In genomic region chr11:61516675-61517516, GRCh38 we compare ENCODE assay signal across 8 cellular contexts. TPM values are rescaled to one million over a fixed set of nuclear protein-coding genes. Genes with fewer than 3 reads are reported as not detected.
DNase-seq lines count a peak whose midpoint lies in the region; ATAC-seq and TF ChIP-seq lines count a peak whose summit lies in the region.

No MANE protein-coding gene starts in this region.

- ATAC-seq in lung (ENCODE audit: insufficient read depth, low FRiP score) = no peak

- POLR2A ChIA-PET in HEK293 (lab: Yijun Ruan, JAX) = interaction anchor here (1.0 kb wide), 1 partner anchor 155 kb away, joined by 3 read pairs; the partner anchor contains the start of genes CYB561A3 and TMEM138

- no peak overlapping the region for H3K4me3 ChIP-seq in AG09309 (ENCODE audit: control insufficient read depth, low read depth, low read length)
- no peak overlapping the region for H3K4me3 ChIP-seq in HEK293 (ENCODE audit: low read depth, low read length)
- no peak overlapping the region for H3K4me3 ChIP-seq in lung

- H3K27ac ChIP-seq in HEK293 (ENCODE audit: extremely low read depth, low read depth, low read length) (no peak overlapping the region), caudate nucleus (ENCODE audit: low read depth, low read length) (peak overlapping the region; percentile 48), lung (ENCODE audit: low read depth in 1 of 2, low read length in 1 of 2) (no peak overlapping the region)

- DNase-seq in AG09309 (ENCODE audit: low read depth) = no peak
- DNase-seq in activated CD4-positive, alpha-beta T cell treated with anti-CD3 and anti-CD28 coated beads for 1 hour = peak; percentile 37
- DNase-seq in caudate nucleus (lab: John Stamatoyannopoulos, UW) = peak in 27 of 61 donors; percentile 9 to 76 (median 36)
- no peak for DNase-seq in lung (ENCODE audit: low spot score)
- peak; percentile 32 for DNase-seq in stimulated activated CD8-positive, alpha-beta memory T cell treated with anti-CD3 and anti-CD28 coated beads, Interleukin-7, amount 100 ng/mL, for 24 hours (ENCODE audit: low read depth)
- DNase-seq in NCI-H2171 (lab: John Stamatoyannopoulos, UW) = no peak
- no peak for DNase-seq in DMS153 (lab: John Stamatoyannopoulos, UW)

- 25 to 30% methylated on average over 23 of the region's 23 CpGs for WGBS in lung, 2 donors

- CTCF ChIA-PET in HEK293 (lab: Yijun Ruan, JAX) = interaction anchor here (0.5 to 17.2 kb wide), 67 partner anchors 9 to 1861 kb away, joined by 3 to 325 read pairs (median 5); partner anchors contain the start of genes LRRC10B and TMEM109

- H3K36me3 ChIP-seq in HEK293 (ENCODE audit: control insufficient read depth in 2 of 2, insufficient read depth in 1 of 2, low read length in 2 of 2) (no peaks in the 10 kb centered on the region), lung (ENCODE audit: control insufficient read depth in 2 of 2, insufficient read depth in 2 of 2, low read length in 2 of 2) (peaks cover 0 to 2% of the 10 kb centered on the region in 2 donors)

- H3K4me1 ChIP-seq in HEK293 (ENCODE audit: control insufficient read depth, insufficient read depth, low read length) = no peaks in the 10 kb centered on the region
- no peaks in the 10 kb centered on the region for H3K4me1 ChIP-seq in lung (ENCODE audit: control insufficient read depth in 2 of 2, insufficient read depth in 2 of 2, low read length in 2 of 2)

- no peaks in the 10 kb centered on the region for H3K9me3 ChIP-seq in HEK293 (ENCODE audit: control insufficient read depth, insufficient read depth, low read depth, low read length)
- no peaks in the 10 kb centered on the region for H3K9me3 ChIP-seq in lung (ENCODE audit: control insufficient read depth in 2 of 2, insufficient read depth in 1 of 2, low read length in 1 of 2)

- TF ChIP-seq CTCF in AG09309 (IDR thresholded peaks at IDR 0.05; ENCODE audit: control insufficient read depth, insufficient read depth, low read depth, low read length, missing control alignments) (peak; percentile 99), HEK293 (tag by site-specific recombination; IDR thresholded peaks at IDR 0.05) (peak; percentile 80), lung (IDR thresholded peaks at IDR 0.05; ENCODE audit: control extremely low read depth, extremely low read depth) (peak; percentile 61)

- H3K27me3 ChIP-seq in lung (ENCODE audit: control insufficient read depth, insufficient read depth) = no peaks in the 10 kb centered on the region

TF ChIP-seq in HEK293, 187 proteins besides CTCF, POLR2A, EP300 and RAD21:
- no peak for TF ChIP-seq MZF1 (tag by site-specific recombination; IDR thresholded peaks at IDR 0.05; ENCODE audit: borderline replicate concordance)
- no peak for TF ChIP-seq SETDB1 (IDR thresholded peaks at IDR 0.05; ENCODE audit: insufficient read length, low read length)
- TF ChIP-seq ZNF48 (tag by site-specific recombination; IDR thresholded peaks at IDR 0.05) = no peak
- TF ChIP-seq PRDM6 (tag by site-specific recombination; IDR thresholded peaks at IDR 0.05) = no peak
- TF ChIP-seq ZNF311 (tag by site-specific recombination; IDR thresholded peaks at IDR 0.05; ENCODE audit: borderline replicate concordance) = no peak
- TF ChIP-seq ZSCAN23 (tag by site-specific recombination; IDR thresholded peaks at IDR 0.05) = no peak
- TF ChIP-seq GLIS1 (tag by site-specific recombination; IDR thresholded peaks at IDR 0.05) = peak; percentile 68
- no peak for TF ChIP-seq ZSCAN18 (tag by site-specific recombination; IDR thresholded peaks at IDR 0.05)
- no peak for TF ChIP-seq ZNF843 (tag by site-specific recombination; IDR thresholded peaks at IDR 0.05)
- no peak for TF ChIP-seq OSR2 (tag by site-specific recombination; IDR thresholded peaks at IDR 0.05)
- no peak for TF ChIP-seq ZNF621 (tag by site-specific recombination; IDR thresholded peaks at IDR 0.05)
- TF ChIP-seq ZNF654 (tag by site-specific recombination; IDR thresholded peaks at IDR 0.05; ENCODE audit: low read depth) = peak; percentile 67
- TF ChIP-seq HOXC10 (CRISPR knock-in tag; IDR thresholded peaks at IDR 0.05) = no peak
- TF ChIP-seq SCRT1 (tag by site-specific recombination; IDR thresholded peaks at IDR 0.05; ENCODE audit: borderline replicate concordance) = no peak
- peak; percentile 64; the same call in 1 of the 2 replicates for TF ChIP-seq PATZ1 (tag by site-specific recombination; IDR thresholded peaks at IDR 0.05)
- TF ChIP-seq ZNF274 (IDR thresholded peaks at IDR 0.05; ENCODE audit: low read length) = no peak
- TF ChIP-seq ZNF274 (tag by site-specific recombination; IDR thresholded peaks at IDR 0.05; ENCODE audit: borderline replicate concordance) = no peak
- TF ChIP-seq SP2 (tag by site-specific recombination; IDR thresholded peaks at IDR 0.05) = no peak
- peak; percentile 38; the same call in 1 of the 2 replicates for TF ChIP-seq ZNF366 (tag by site-specific recombination; conservative IDR thresholded peaks at IDR 0.05)
- no peak for TF ChIP-seq ZNF660 (tag by site-specific recombination; IDR thresholded peaks at IDR 0.05)
- TF ChIP-seq ZNF239 (tag by site-specific recombination; IDR thresholded peaks at IDR 0.05) = no peak

RNA-seq across cellular contexts. Expression of gene LRRC10B, which starts 8.3 kb away (rescaled TPM):
- 10 to 100 TPM in 1 of 2 donors, 1 to 10 TPM in 1; 9.2 to 29.3 TPM for total RNA-seq in lung
- 10 to 100 TPM in 1 of 2 donors, 1 to 10 TPM in 1; 9.3 to 13.8 TPM for polyA plus RNA-seq in lung

Comparison
In these comparisons a context has a peak if more than half of its experiments do, and no peak if none do; other contexts are left out.
1. DNase-seq: peak in activated CD4-positive, alpha-beta T cell treated with anti-CD3 and anti-CD28 coated beads for 1 hour (single experiment) and stimulated activated CD8-positive, alpha-beta memory T cell treated with anti-CD3 and anti-CD28 coated beads, Interleukin-7, amount 100 ng/mL, for 24 hours (single experiment); none in AG09309 (single experiment), lung (single experiment), NCI-H2171 (single experiment) and DMS153 (single experiment).
2. Peak in every context shown above with its lines, with median percentiles within 50 percentile points of each other: CTCF ChIP-seq.